15 cellular contexts compared by ENCODE assay signal in genomic region chr20:22775671-22776139, GRCh38.
DNase-seq lines count a peak whose midpoint lies in the region; ATAC-seq and TF ChIP-seq lines count a peak whose summit lies in the region.
"Had no signal": no experiment of that assay in that cellular context is flagged by ENCODE, and none has a peak within 500 bp of the region (broad histone marks: within the 10 kb centered on the region; RNA-seq: fewer than 3 reads in every experiment).

No MANE protein-coding gene starts in this region.

- H3K4me1 ChIP-seq in SJSA1 (replicated peaks) = peaks cover 18% of the 10 kb centered on the region

- no peaks in the 10 kb centered on the region for H3K27me3 ChIP-seq in SJSA1 (replicated peaks)
- H3K27me3 ChIP-seq: stomach had no signal

- H3K27ac ChIP-seq in SJSA1 = peak overlapping the region; percentile 66
- H3K27ac ChIP-seq: stomach had no signal

- H3K36me3 ChIP-seq in SJSA1 = no peaks in the 10 kb centered on the region
- H3K36me3 ChIP-seq: stomach had no signal

- DNase-seq in HPDE6-E6E7 (ENCODE audit: extremely low spot score) (peak; percentile 96), SJSA1 (ENCODE audit: low read depth in 1 of 2, low spot score in 2 of 2) (peak; percentile 65 to 67), epithelial cell of proximal tubule (ENCODE audit: low read depth) (peak; percentile 89), omental fat pad (ENCODE audit: low spot score) (no peak), foreskin melanocyte (no peak), DMS153 treated with DMSO at 0.1 percent for 48 hours (lab: John Stamatoyannopoulos, UW; ENCODE audit: unreplicated experiment) (no peak), GDM1 (lab: John Stamatoyannopoulos, UW) (no peak)
- DNase-seq in activated CD4-positive, CD25-positive, alpha-beta regulatory T cell treated with anti-CD3 and anti-CD28 coated beads, Interleukin-2, amount 50 U/mL, for 72 hours = no peak
- DNase-seq: C1 segment of cervical spinal cord; DND-41; effector CD8-positive, alpha-beta T cell; head of caudate nucleus; NCI-H1417 treated with DMSO at 0.1 percent for 48 hours; NCI-H510A; stomach had no signal

- TF ChIP-seq CTCF in epithelial cell of proximal tubule (conservative IDR thresholded peaks at IDR 0.05; ENCODE audit: low read depth, low read length) (no peak), omental fat pad (IDR thresholded peaks at IDR 0.05) (no peak)

- H3K4me3 ChIP-seq in SJSA1 (no peak overlapping the region), epithelial cell of proximal tubule (ENCODE audit: low read depth, low read length) (no peak overlapping the region)
- H3K4me3 ChIP-seq: stomach had no signal

- peaks cover 7% of the 10 kb centered on the region; the same call in 1 of the 2 replicates for H3K9me3 ChIP-seq in SJSA1 (replicated peaks)

- peak; percentile 91 for ATAC-seq in omental fat pad (ENCODE audit: low FRiP score)

Comparison
In these comparisons a context has a peak if more than half of its experiments do, and no peak if none do; other contexts are left out.
1. DNase-seq: peak in HPDE6-E6E7 (single experiment), SJSA1 (2 of 2) and epithelial cell of proximal tubule (single experiment); none in omental fat pad (single experiment), foreskin melanocyte (single experiment), DMS153 treated with DMSO at 0.1 percent for 48 hours (single experiment), activated CD4-positive, CD25-positive, alpha-beta regulatory T cell treated with anti-CD3 and anti-CD28 coated beads, Interleukin-2, amount 50 U/mL, for 72 hours (single experiment) and GDM1 (single experiment).